ENCODE assay signal across 10 cellular contexts in genomic region chr6:112203577-112204349, GRCh38. TPM values are rescaled to one million over a fixed set of nuclear protein-coding genes. Genes with fewer than 3 reads are reported as not detected.
DNase-seq lines count a peak whose midpoint lies in the region; ATAC-seq, FAIRE-seq and TF ChIP-seq lines count a peak whose summit lies in the region.
"Had no signal": no experiment of that assay in that cellular context is flagged by ENCODE, and none has a peak within 500 bp of the region (broad histone marks: within the 10 kb centered on the region; RNA-seq: fewer than 3 reads in every experiment).

No MANE protein-coding gene starts in this region.

- TF ChIP-seq CTCF in glutamatergic neuron (IDR thresholded peaks at IDR 0.05; ENCODE audit: partially characterized antibody, unreplicated experiment) (no peak), mesothelial cell of epicardium (IDR thresholded peaks at IDR 0.05; ENCODE audit: unreplicated experiment) (no peak), D721Med (IDR thresholded peaks at IDR 0.05; ENCODE audit: insufficient read depth, missing control alignments) (no peak)

- H3K36me3 Mint-ChIP-seq in glutamatergic neuron (ENCODE audit: unreplicated experiment) (no peaks in the 10 kb centered on the region), mesothelial cell of epicardium (peaks cover 22% of the 10 kb centered on the region)

- H3K4me1 Mint-ChIP-seq in stimulated activated naive CD8-positive, alpha-beta T cell treated with anti-CD3 and anti-CD28 coated beads, Interleukin-15, amount 100 ng/mL, for 72 hours = no peaks in the 10 kb centered on the region
- H3K4me1 Mint-ChIP-seq in glutamatergic neuron (ENCODE audit: low read depth, unreplicated experiment) (peaks cover 52% of the 10 kb centered on the region), mesothelial cell of epicardium (peaks cover 13% of the 10 kb centered on the region)

- H3K4me3 Mint-ChIP-seq in stimulated activated naive CD8-positive, alpha-beta T cell treated with anti-CD3 and anti-CD28 coated beads, Interleukin-15, amount 100 ng/mL, for 72 hours = no peak overlapping the region
- peak overlapping the region; percentile 67 for H3K4me3 Mint-ChIP-seq in glutamatergic neuron (ENCODE audit: unreplicated experiment)
- H3K4me3 Mint-ChIP-seq in mesothelial cell of epicardium = no peak overlapping the region
- H3K4me3 Mint-ChIP-seq: activated B cell treated with CpG ODN at 0.5 μM for 24 hours had no signal

- peaks cover 43% of the 10 kb centered on the region for H3K27me3 Mint-ChIP-seq in stimulated activated naive CD8-positive, alpha-beta T cell treated with anti-CD3 and anti-CD28 coated beads, Interleukin-15, amount 100 ng/mL, for 72 hours
- H3K27me3 Mint-ChIP-seq in glutamatergic neuron (ENCODE audit: unreplicated experiment) (peaks cover 13% of the 10 kb centered on the region), mesothelial cell of epicardium (ENCODE audit: low read depth) (no peaks in the 10 kb centered on the region)

- H3K9me3 Mint-ChIP-seq in stimulated activated naive CD8-positive, alpha-beta T cell treated with anti-CD3 and anti-CD28 coated beads, Interleukin-15, amount 100 ng/mL, for 72 hours = no peaks in the 10 kb centered on the region
- H3K9me3 Mint-ChIP-seq in glutamatergic neuron (ENCODE audit: unreplicated experiment) (peaks cover 20% of the 10 kb centered on the region), mesothelial cell of epicardium (peaks cover 6% of the 10 kb centered on the region)

- DNase-seq in stimulated activated naive CD8-positive, alpha-beta T cell treated with anti-CD3 and anti-CD28 coated beads, Interleukin-15, Interleukin-2, amounts not matched to agents 100 U/mL and 50 U/mL, for 24 hours = no peak
- DNase-seq in stimulated activated naive CD8-positive, alpha-beta T cell treated with anti-CD3 and anti-CD28 coated beads, Interleukin-15, amount 100 ng/mL, for 72 hours = no peak
- DNase-seq in RKO (ENCODE audit: low spot score) (peak; percentile 81), glutamatergic neuron (no peak), mesothelial cell of epicardium (ENCODE audit: low spot score in 2 of 2, unreplicated experiment in 2 of 2) (no peak), AML-193 (lab: John Stamatoyannopoulos, UW) (no peak), D721Med (ENCODE audit: insufficient read length, low spot score) (no peak), GM19238 (ENCODE audit: insufficient read length, low spot score) (no peak)
- DNase-seq: activated B cell treated with CpG ODN at 0.5 μM for 24 hours, COR-L47 had no signal

- peak; percentile 36 for ATAC-seq in stimulated activated naive CD8-positive, alpha-beta T cell treated with anti-CD3 and anti-CD28 coated beads, Interleukin-15, Interleukin-2, amounts not matched to agents 100 U/mL and 50 U/mL, for 24 hours
- ATAC-seq in stimulated activated naive CD8-positive, alpha-beta T cell treated with anti-CD3 and anti-CD28 coated beads, Interleukin-15, amount 100 ng/mL, for 72 hours = no peak

- H3K27ac Mint-ChIP-seq in stimulated activated naive CD8-positive, alpha-beta T cell treated with anti-CD3 and anti-CD28 coated beads, Interleukin-15, amount 100 ng/mL, for 72 hours = no peak overlapping the region
- H3K27ac Mint-ChIP-seq in glutamatergic neuron (ENCODE audit: unreplicated experiment) = peak overlapping the region; percentile 91
- no peak overlapping the region for H3K27ac Mint-ChIP-seq in mesothelial cell of epicardium
- H3K27ac Mint-ChIP-seq: activated B cell treated with CpG ODN at 0.5 μM for 24 hours had no signal

- FAIRE-seq in D721Med (lab: Jason Lieb, UNC) = no peak

RNA-seq across cellular contexts. Expression of gene LAMA4, which starts 50.6 kb away (rescaled TPM):
- 0.22 TPM for total RNA-seq in glutamatergic neuron (ENCODE audit: unreplicated experiment)
- total RNA-seq in mesothelial cell of epicardium = 41.5 to 49.4 TPM (median 46.4 TPM) in 3 replicates
- total RNA-seq: activated B cell treated with CpG ODN at 0.5 μM for 24 hours had no signal

Comparison
In these comparisons a context has a peak if more than half of its experiments do, and no peak if none do; other contexts are left out.
1. RNA of gene LAMA4, which starts 50.6 kb away (total RNA-seq): 41.5 to 49.4 TPM in mesothelial cell of epicardium; 0.22 TPM in glutamatergic neuron (single experiment); every median in the first group is over 10 times any median in the second.